In the genomic region with DNA sequence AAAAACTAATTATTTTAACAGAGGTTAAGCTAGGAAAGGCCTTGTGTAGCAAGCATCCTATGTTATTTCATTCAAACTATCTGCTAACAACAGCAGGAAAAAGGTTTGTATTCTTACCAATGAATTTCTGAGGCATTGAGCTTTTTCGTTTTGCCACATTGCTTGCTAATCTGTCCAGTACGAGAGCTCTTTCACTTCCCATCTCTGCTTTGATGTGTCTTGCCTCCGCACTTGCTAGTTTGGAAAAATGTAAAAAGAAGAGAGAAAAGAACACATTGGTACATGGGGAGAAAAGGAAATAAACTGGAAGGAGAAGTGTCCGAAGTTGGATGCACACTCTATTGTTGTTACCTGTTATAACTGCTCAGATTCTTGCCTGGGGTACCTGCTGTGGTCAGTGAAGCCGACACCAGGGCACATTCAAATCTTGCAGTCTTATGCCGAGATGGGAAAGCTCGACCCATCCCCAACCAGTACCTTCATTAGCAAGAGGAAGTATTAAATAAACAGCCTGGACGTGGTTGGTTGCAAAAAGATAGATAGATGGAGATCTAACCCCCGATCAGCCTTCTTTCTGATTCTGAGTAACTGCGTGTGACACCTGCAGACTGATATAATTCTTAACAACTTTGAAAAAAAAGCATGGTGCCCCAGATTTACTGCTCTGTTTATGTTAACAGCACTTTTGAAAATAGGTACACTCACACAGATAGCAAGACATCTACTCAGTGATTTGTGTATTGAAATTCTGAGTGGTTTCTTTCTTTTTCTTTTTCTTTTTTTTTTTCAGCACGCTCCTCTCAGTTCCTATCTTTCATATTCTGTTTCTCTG, we compare ENCODE assay signal across 9 cellular contexts. TPM values are rescaled to one million over a fixed set of nuclear protein-coding genes. Genes with fewer than 3 reads are reported as not detected.
DNase-seq lines count a peak whose midpoint lies in the region; ATAC-seq and TF ChIP-seq lines count a peak whose summit lies in the region.
"Had no signal": no experiment of that assay in that cellular context is flagged by ENCODE, and none has a peak within 500 bp of the region (broad histone marks: within the 10 kb centered on the region; RNA-seq: fewer than 3 reads in every experiment).

No MANE protein-coding gene starts in this region.

- H3K36me3 Mint-ChIP-seq in activated naive CD4-positive, alpha-beta T cell treated with anti-CD3 and anti-CD28 coated beads, Interleukin-2, amount 50 U/mL, for 24 hours: peaks cover 28% of the 10 kb centered on the region
- H3K36me3 Mint-ChIP-seq in activated CD8-positive, alpha-beta T cell treated with anti-CD3 and anti-CD28 coated beads, Interleukin-2, amount 10 ng/mL, durations not matched to agents 7 days and 5 days (ENCODE audit: low read depth): peaks cover 45% of the 10 kb centered on the region
- peaks cover 16% of the 10 kb centered on the region for H3K36me3 Mint-ChIP-seq in Calu3 (ENCODE audit: insufficient read depth, unreplicated experiment)

- CTCF ChIA-PET in activated CD8-positive, alpha-beta T cell treated with anti-CD3 and anti-CD28 coated beads, Interleukin-2, amount 10 ng/mL, durations not matched to agents 7 days and 5 days (lab: Charles Lee): interaction anchor here (0.7 to 3.8 kb wide), 11 partner anchors 8 to 156 kb away, joined by 3 to 20 read pairs (median 4); a partner anchor contains a TSS
- CTCF ChIA-PET in Calu3 (lab: Charles Lee): interaction anchor here (0.8 to 120.4 kb wide), 24 partner anchors 8 to 717 kb away, joined by 3 to 34714 read pairs (median 198); a partner anchor contains a TSS

- no peaks in the 10 kb centered on the region for H3K27me3 ChIP-seq in right lobe of liver

- TF ChIP-seq CTCF in Calu3 (IDR thresholded peaks at IDR 0.05; ENCODE audit: unreplicated experiment) (no peak), right lobe of liver (IDR thresholded peaks at IDR 0.05) (no peak)

- ATAC-seq in HG02973 (IDR thresholded peaks at IDR 0.05; ENCODE audit: unreplicated experiment) (peak; percentile 44), right lobe of liver (no peak)
- peak; percentile 60 for ATAC-seq in activated CD8-positive, alpha-beta T cell treated with anti-CD3 and anti-CD28 coated beads, Interleukin-2, amount 10 ng/mL, durations not matched to agents 7 days and 5 days

- intact Hi-C loops in Calu3 (cut with micrococcal nuclease; ENCODE audit: unreplicated experiment): loop anchor here (10.0 kb wide), 1 partner anchor 1067 kb away; no protein-coding TSS in a partner anchor
- intact Hi-C loops in right lobe of liver (cut with DNase I): no loop called here

- peaks cover 88% of the 10 kb centered on the region for H3K4me1 Mint-ChIP-seq in activated naive CD4-positive, alpha-beta T cell treated with anti-CD3 and anti-CD28 coated beads, Interleukin-2, amount 50 U/mL, for 24 hours
- H3K4me1 Mint-ChIP-seq in activated CD8-positive, alpha-beta T cell treated with anti-CD3 and anti-CD28 coated beads, Interleukin-2, amount 10 ng/mL, durations not matched to agents 7 days and 5 days (ENCODE audit: low read depth): peaks cover 86% of the 10 kb centered on the region
- peaks cover 48% of the 10 kb centered on the region for H3K4me1 Mint-ChIP-seq in Calu3 (ENCODE audit: low read depth, unreplicated experiment)

- H3K4me3 Mint-ChIP-seq in activated naive CD4-positive, alpha-beta T cell treated with anti-CD3 and anti-CD28 coated beads, Interleukin-2, amount 50 U/mL, for 24 hours: peak overlapping the region; percentile 90
- peak overlapping the region; percentile 77 for H3K4me3 Mint-ChIP-seq in activated CD8-positive, alpha-beta T cell treated with anti-CD3 and anti-CD28 coated beads, Interleukin-2, amount 10 ng/mL, durations not matched to agents 7 days and 5 days
- no peak overlapping the region for H3K4me3 Mint-ChIP-seq in Calu3 (ENCODE audit: low read depth, unreplicated experiment)

- no peaks in the 10 kb centered on the region for H3K9me3 Mint-ChIP-seq in activated naive CD4-positive, alpha-beta T cell treated with anti-CD3 and anti-CD28 coated beads, Interleukin-2, amount 50 U/mL, for 24 hours
- H3K9me3 Mint-ChIP-seq in activated CD8-positive, alpha-beta T cell treated with anti-CD3 and anti-CD28 coated beads, Interleukin-2, amount 10 ng/mL, durations not matched to agents 7 days and 5 days (ENCODE audit: insufficient read depth): no peaks in the 10 kb centered on the region
- H3K9me3 Mint-ChIP-seq in Calu3 (ENCODE audit: low read depth, unreplicated experiment): no peaks in the 10 kb centered on the region

- H3K27ac ChIP-seq in urinary bladder (ENCODE audit: low read depth): no peak overlapping the region
- peak overlapping the region in 1 of 3 donors; percentile 14 for H3K27ac ChIP-seq in right lobe of liver
- H3K27ac ChIP-seq: SJSA1 had no signal

- peak overlapping the region; percentile 93 for H3K27ac Mint-ChIP-seq in activated naive CD4-positive, alpha-beta T cell treated with anti-CD3 and anti-CD28 coated beads, Interleukin-2, amount 50 U/mL, for 24 hours
- H3K27ac Mint-ChIP-seq in activated CD8-positive, alpha-beta T cell treated with anti-CD3 and anti-CD28 coated beads, Interleukin-2, amount 10 ng/mL, durations not matched to agents 7 days and 5 days: peak overlapping the region; percentile 88
- no peak overlapping the region for H3K27ac Mint-ChIP-seq in Calu3 (ENCODE audit: unreplicated experiment)

- no peaks in the 10 kb centered on the region for H3K9me3 ChIP-seq in right lobe of liver
- H3K9me3 ChIP-seq: SJSA1 had no signal

- no TSS peak for BruUV-seq in Calu3 (replicated peaks; lab: Mats Ljungman, UMichigan)

- H3K4me1 ChIP-seq in urinary bladder (ENCODE audit: insufficient read depth): no peaks in the 10 kb centered on the region
- no peaks in the 10 kb centered on the region for H3K4me1 ChIP-seq in right lobe of liver

- no peaks in the 10 kb centered on the region for H3K27me3 Mint-ChIP-seq in activated naive CD4-positive, alpha-beta T cell treated with anti-CD3 and anti-CD28 coated beads, Interleukin-2, amount 50 U/mL, for 24 hours
- no peaks in the 10 kb centered on the region for H3K27me3 Mint-ChIP-seq in activated CD8-positive, alpha-beta T cell treated with anti-CD3 and anti-CD28 coated beads, Interleukin-2, amount 10 ng/mL, durations not matched to agents 7 days and 5 days (ENCODE audit: low read depth)
- no peaks in the 10 kb centered on the region for H3K27me3 Mint-ChIP-seq in Calu3 (ENCODE audit: unreplicated experiment)

- POLR2A ChIA-PET in activated CD8-positive, alpha-beta T cell treated with anti-CD3 and anti-CD28 coated beads, Interleukin-2, amount 10 ng/mL, durations not matched to agents 7 days and 5 days (lab: Charles Lee): interaction anchor here (1.0 to 1.6 kb wide), 4 partner anchors 23 to 48 kb away, joined by 3 to 6 read pairs (median 4); no protein-coding TSS in a partner anchor

- no peak for TF ChIP-seq POLR2A in right lobe of liver (IDR thresholded peaks at IDR 0.05)

- H3K4me3 ChIP-seq in urinary bladder (ENCODE audit: low read depth, low read length) (peak overlapping the region; percentile 12), right lobe of liver (peak overlapping the region in 1 of 3 donors; percentile 11)
- H3K4me3 ChIP-seq: SJSA1 had no signal

- WGBS in urinary bladder: 45% methylated on average over 11 of the region's 11 CpGs
- WGBS in right lobe of liver (ENCODE audit: insufficient coverage, low coverage, low lambda C conversion rate, missing lambda C conversion rate): 48% methylated on average over 10 of the region's 11 CpGs

- H3K36me3 ChIP-seq in urinary bladder (ENCODE audit: insufficient read depth) (no peaks in the 10 kb centered on the region), right lobe of liver (no peaks in the 10 kb centered on the region)
- H3K36me3 ChIP-seq: SJSA1 had no signal

- no peak for DNase-seq in activated naive CD4-positive, alpha-beta T cell treated with Interleukin-2 at 50 U/mL for 16 hours
- no peak for DNase-seq in activated CD8-positive, alpha-beta T cell treated with anti-CD3 and anti-CD28 coated beads, Interleukin-2, amount 10 ng/mL, durations not matched to agents 7 days and 5 days
- DNase-seq in Calu3: no peak
- DNase-seq in right lobe of liver: no peak
- DNase-seq in cerebellar nuclear complex (lab: John Stamatoyannopoulos, UW): no peak

RNA-seq across cellular contexts. Expression of a gene that starts 40.0 kb away (rescaled TPM):
- total RNA-seq in activated CD8-positive, alpha-beta T cell treated with anti-CD3 and anti-CD28 coated beads, Interleukin-2, amount 10 ng/mL, durations not matched to agents 7 days and 5 days: under 1 TPM in 1 of 2 experiments, not detected in 1; 0.37 TPM
- total RNA-seq in urinary bladder (2.9 TPM), Calu3 (2022) (2,531 and 2,746 TPM in 2 replicates), right lobe of liver (10 to 100 TPM in 2 of 6 experiments, 1 to 10 TPM in 4; 2.1 to 10.9 (median 7.5) TPM)
- 2.7 TPM for polyA plus RNA-seq in urinary bladder
- total RNA-seq: SJSA1 had no signal

RNA-seq across cellular contexts. Expression of a gene that starts 47.4 kb away (rescaled TPM):
- 10 to 100 TPM; 44.0 to 44.6 TPM for total RNA-seq in activated CD8-positive, alpha-beta T cell treated with anti-CD3 and anti-CD28 coated beads, Interleukin-2, amount 10 ng/mL, durations not matched to agents 7 days and 5 days
- total RNA-seq in urinary bladder (7.9 TPM), Calu3 (2022) (2,121 and 2,217 TPM in 2 replicates), right lobe of liver (10 to 100 TPM; 23.1 to 61.6 (median 29.0) TPM)
- 60.5 TPM for polyA plus RNA-seq in urinary bladder

Comparison
In these comparisons a context has a peak if more than half of its experiments do, and no peak if none do; other contexts are left out.
1. ATAC-seq: peak in HG02973 (single experiment) and activated CD8-positive, alpha-beta T cell treated with anti-CD3 and anti-CD28 coated beads, Interleukin-2, amount 10 ng/mL, durations not matched to agents 7 days and 5 days (single experiment); none in right lobe of liver (0 of 4).
2. RNA of a gene that starts 40.0 kb away (total RNA-seq): 2,531 to 2,746 TPM in Calu3; 2.1 to 10.9 TPM in right lobe of liver, 2.9 TPM in urinary bladder (single experiment) and 0.37 TPM in activated CD8-positive, alpha-beta T cell treated with anti-CD3 and anti-CD28 coated beads, Interleukin-2, amount 10 ng/mL, durations not matched to agents 7 days and 5 days; every median in the first group is over 100 times any median in the second.
3. RNA of a gene that starts 47.4 kb away (total RNA-seq): 2,121 to 2,217 TPM in Calu3; 44.0 to 44.6 TPM in activated CD8-positive, alpha-beta T cell treated with anti-CD3 and anti-CD28 coated beads, Interleukin-2, amount 10 ng/mL, durations not matched to agents 7 days and 5 days, 23.1 to 61.6 TPM in right lobe of liver and 7.9 TPM in urinary bladder (single experiment); every median in the first group is over 10 times any median in the second.